ENCODE assay signal across 9 cellular contexts in genomic region chr2:174607989-174608865, GRCh38. TPM values are rescaled to one million over a fixed set of nuclear protein-coding genes. Genes with fewer than 3 reads are reported as not detected.
A peak's percentile ranks its signal among the peaks of the same experiment; 100 is the strongest.
DNase-seq lines count a peak whose midpoint lies in the region; ATAC-seq, FAIRE-seq and TF ChIP-seq lines count a peak whose summit lies in the region.
"Had no signal": no experiment of that assay in that cellular context is flagged by ENCODE, and none has a peak within 500 bp of the region (broad histone marks: within the 10 kb centered on the region; RNA-seq: fewer than 3 reads in every experiment).

No MANE protein-coding gene starts in this region.

- no peak overlapping the region for H3K4me3 ChIP-seq in dorsolateral prefrontal cortex
- H3K4me3 ChIP-seq in lower leg skin (ENCODE audit: low read depth, poor library complexity, severe bottlenecking), result no peak overlapping the region
- H3K4me3 ChIP-seq: gastroesophageal sphincter had no signal

- intact Hi-C loops in dorsolateral prefrontal cortex (cut with DNase I) (loop anchor here (5.0 to 10.0 kb wide), 3 partner anchors 74 to 143 kb away; partner anchors contain the start of gene GPR155 (in 1 of the 2)), lower leg skin (cut with DNase I; ENCODE audit: low total_unique reads) (no loop called here)

- DNase-seq in GM12892 (ENCODE audit: insufficient read length), result no peak
- no peak for DNase-seq in dorsolateral prefrontal cortex
- no peak for DNase-seq in hippocampal formation (lab: John Stamatoyannopoulos, UW)
- DNase-seq in lower leg skin (ENCODE audit: low spot score in 2 of 2), result no peak
- DNase-seq in NCI-H2029 (lab: John Stamatoyannopoulos, UW), result no peak

- WGBS in lower leg skin, 2 donors, result 40 to 43% methylated on average over 5 of the region's 5 CpGs

- no peaks in the 10 kb centered on the region for H3K27me3 ChIP-seq in dorsolateral prefrontal cortex
- H3K27me3 ChIP-seq: gastroesophageal sphincter had no signal

- peak overlapping the region in 31 of 59 donors; percentile 2 to 86 (median 41) for H3K27ac ChIP-seq in dorsolateral prefrontal cortex

- peak; percentile 57 for ATAC-seq in GM21381 (IDR thresholded peaks at IDR 0.05; ENCODE audit: unreplicated experiment)
- ATAC-seq in HG03469 (IDR thresholded peaks at IDR 0.05; ENCODE audit: unreplicated experiment), result peak; percentile 65
- no peak for ATAC-seq in esophagus mucosa
- ATAC-seq: gastroesophageal sphincter had no signal

- TF ChIP-seq CTCF in dorsolateral prefrontal cortex (IDR thresholded peaks at IDR 0.05 in 54 of 56, conservative IDR thresholded peaks at IDR 0.05 in 2 of 56; ENCODE audit: low read depth in 1 of 56, partially characterized antibody in 56 of 56) (no peak), lower leg skin (IDR thresholded peaks at IDR 0.05) (no peak)

- FAIRE-seq in GM12892 (lab: Jason Lieb, UNC), result peak; percentile 87

- TF ChIP-seq POLR2A in GM12892 (IDR thresholded peaks at IDR 0.05; ENCODE audit: low read depth, low read length) (no peak), lower leg skin (IDR thresholded peaks at IDR 0.05) (no peak)

RNA-seq across cellular contexts. Expression of gene WIPF1, which starts 10.6 kb away (rescaled TPM):
- 108 TPM for polyA plus RNA-seq in GM12892 (2012; ENCODE audit: missing spikeins)
- total RNA-seq in dorsolateral prefrontal cortex (100 to 1,000 TPM in 1 of 120 experiments, 10 to 100 TPM in 119; 15.8 to 100 (median 34.0) TPM), esophagus mucosa (3.1 TPM), lower leg skin (10 to 100 TPM in 2 of 4 donors, 1 to 10 TPM in 2; 5.0 to 12.4 (median 9.1) TPM)
